17 cellular contexts compared by ENCODE assay signal in genomic region chr3:179076243-179077027, GRCh38. TPM values are rescaled to one million over a fixed set of nuclear protein-coding genes. Genes with fewer than 3 reads are reported as not detected.
DNase-seq lines count a peak whose midpoint lies in the region; ATAC-seq, FAIRE-seq and TF ChIP-seq lines count a peak whose summit lies in the region.
"Had no signal": no experiment of that assay in that cellular context is flagged by ENCODE, and none has a peak within 500 bp of the region (broad histone marks: within the 10 kb centered on the region; RNA-seq: fewer than 3 reads in every experiment).

No MANE protein-coding gene starts in this region.

- H3K36me3 Mint-ChIP-seq in natural killer cell = no peaks in the 10 kb centered on the region

- TF ChIP-seq CTCF in natural killer cell (IDR thresholded peaks at IDR 0.05) = no peak

- ATAC-seq in HG02571 (IDR thresholded peaks at IDR 0.05; ENCODE audit: unreplicated experiment) (peak; percentile 37), HG03432 (IDR thresholded peaks at IDR 0.05; ENCODE audit: unreplicated experiment) (peak; percentile 42), natural killer cell (no peak)
- ATAC-seq: activated T-cell treated with anti-CD3 and anti-CD28 coated beads, Interleukin-2, amount 50 U/mL, for 72 hours; mucosa of descending colon had no signal

- H3K4me1 Mint-ChIP-seq in natural killer cell = peaks cover 6 to 11% of the 10 kb centered on the region in 2 donors

- DNase-seq in GM19239 (ENCODE audit: insufficient read length, low spot score) = no peak
- no peak for DNase-seq in NCI-H1930 (lab: John Stamatoyannopoulos, UW)
- no peak for DNase-seq in natural killer cell
- no peak for DNase-seq in activated CD4-positive, alpha-beta T cell treated with anti-CD3 and anti-CD28 coated beads, Interleukin-2, amount 50 U/mL, for 4 hours
- DNase-seq in stimulated activated CD8-positive, alpha-beta memory T cell treated with anti-CD3 and anti-CD28 coated beads, Interleukin-4, amount 100 ng/mL, for 48 hours = no peak
- DNase-seq: activated CD4-positive, alpha-beta T cell treated with anti-CD3 and anti-CD28 coated beads for 48 hours; activated T-cell treated with anti-CD3 and anti-CD28 coated beads, Interleukin-2, amount 50 U/mL, for 72 hours; Caco-2; head of caudate nucleus; kidney; mucosa of descending colon; NCI-H446 treated with DMSO at 0.1 percent for 48 hours; stimulated activated CD4-positive, alpha-beta T cell treated with anti-CD3 and anti-CD28 coated beads, Interleukin-12 subunit alpha, Interleukin-12 subunit beta, amount 100 ng/mL, for 4 hours had no signal

- intact Hi-C loops in natural killer cell (cut with micrococcal nuclease) = no loop called here

- no peaks in the 10 kb centered on the region for H3K9me3 Mint-ChIP-seq in natural killer cell
- H3K9me3 Mint-ChIP-seq: activated T-cell treated with anti-CD3 and anti-CD28 coated beads, Interleukin-2, amount 50 U/mL, for 72 hours; T-helper 2 cell treated with Interferon-gamma antibody and Interleukin-4, amounts not matched to agents 5 μg/mL and 100 μg/mL, for 36 hours had no signal

- H3K4me3 Mint-ChIP-seq in natural killer cell = no peak overlapping the region
- H3K4me3 Mint-ChIP-seq: activated T-cell treated with anti-CD3 and anti-CD28 coated beads, Interleukin-2, amount 50 U/mL, for 72 hours; T-helper 2 cell treated with Interferon-gamma antibody and Interleukin-4, amounts not matched to agents 5 μg/mL and 100 μg/mL, for 36 hours had no signal

- peak; percentile 88 for FAIRE-seq in GM19239 (lab: Jason Lieb, UNC)
- FAIRE-seq: kidney had no signal

- H3K27me3 Mint-ChIP-seq in natural killer cell (ENCODE audit: low read depth in 2 of 2) = peaks cover 3 to 6% of the 10 kb centered on the region in 2 donors

- no peak overlapping the region for H3K27ac Mint-ChIP-seq in natural killer cell
- H3K27ac Mint-ChIP-seq: activated T-cell treated with anti-CD3 and anti-CD28 coated beads, Interleukin-2, amount 50 U/mL, for 72 hours; T-helper 2 cell treated with Interferon-gamma antibody and Interleukin-4, amounts not matched to agents 5 μg/mL and 100 μg/mL, for 36 hours had no signal

- H3K4me3 ChIP-seq in GM08714 (ENCODE audit: low read length) = peak overlapping the region; percentile 28; the same call in 1 of the 2 replicates
- H3K4me3 ChIP-seq: mucosa of descending colon had no signal

RNA-seq across cellular contexts. Expression of gene ZMAT3, which starts 4.8 kb away (rescaled TPM):
- 10 to 100 TPM; 22.5 to 32.9 (median 24.1) TPM for total RNA-seq in natural killer cell

Comparison
In these comparisons a context has a peak if more than half of its experiments do, and no peak if none do; other contexts are left out.
1. ATAC-seq: peak in HG02571 (single experiment) and HG03432 (single experiment); none in natural killer cell (0 of 3).